16 cellular contexts compared by ENCODE assay signal in genomic region chrX:72270316-72270866, GRCh38. TPM values are rescaled to one million over a fixed set of nuclear protein-coding genes. Genes with fewer than 3 reads are reported as not detected.
A peak's percentile ranks its signal among the peaks of the same experiment; 100 is the strongest.
DNase-seq lines count a peak whose midpoint lies in the region; ATAC-seq, FAIRE-seq and TF ChIP-seq lines count a peak whose summit lies in the region.
"Had no signal": no experiment of that assay in that cellular context is flagged by ENCODE, and none has a peak within 500 bp of the region (broad histone marks: within the 10 kb centered on the region; RNA-seq: fewer than 3 reads in every experiment).

No MANE protein-coding gene starts in this region.

- dilution Hi-C loops in keratinocyte (cut with MboI; ENCODE audit: extremely low pct_ligation_motif_present, low sequenced_read_pairs) = no loop called here

- peaks cover 44 to 49% (median 49%) of the 10 kb centered on the region in 3 donors for H3K4me1 Mint-ChIP-seq in CD8-positive, alpha-beta memory T cell
- H3K4me1 Mint-ChIP-seq in activated naive CD8-positive, alpha-beta T cell (ENCODE audit: low read depth) = peaks cover 41% of the 10 kb centered on the region

- H4K20me1 ChIP-seq in keratinocyte (ENCODE audit: control insufficient read depth, extremely low read depth, insufficient read depth, low read length) = peaks cover 52% of the 10 kb centered on the region

- peaks cover 4% of the 10 kb centered on the region for H3K9me1 ChIP-seq in keratinocyte (ENCODE audit: control insufficient read depth, extremely low read depth, insufficient read depth, low read length)

- H2BK5ac ChIP-seq in neuronal stem cell (ENCODE audit: low read length) = no peak overlapping the region

- WGBS in neuronal stem cell (ENCODE audit: extremely low coverage in 2 of 2, insufficient read length in 2 of 2, insufficient replicate concordance in 1 of 2), 2 donors = no CpG with 5 or more reads among the region's 5 CpGs

- H2AFZ ChIP-seq in keratinocyte (ENCODE audit: control insufficient read depth, low read length) (no peak overlapping the region), neuronal stem cell (ENCODE audit: low read length) (no peak overlapping the region)

- POLR2A ChIA-PET in CD8-positive, alpha-beta memory T cell (lab: Charles Lee) = interaction anchor here (0.6 kb wide), 1 partner anchor 22 kb away, joined by 6 read pairs; no protein-coding TSS in a partner anchor

- no peaks in the 10 kb centered on the region for H3K27me3 ChIP-seq in CD8-positive, alpha-beta memory T cell (ENCODE audit: insufficient read depth, low read length, poor library complexity, severe bottlenecking)
- H3K27me3 ChIP-seq in keratinocyte (ENCODE audit: control insufficient read depth, extremely low read depth, insufficient read depth, low read length) (no peaks in the 10 kb centered on the region), neuronal stem cell (ENCODE audit: control insufficient read depth in 3 of 3, insufficient read depth in 3 of 3, low read depth in 1 of 3, low read length in 3 of 3) (no peaks in the 10 kb centered on the region)
- H3K27me3 ChIP-seq: vagina had no signal

- FAIRE-seq in HTR-8/SVneo (lab: Jason Lieb, UNC) = peak; percentile 16
- FAIRE-seq in keratinocyte (lab: Jason Lieb, UNC) = no peak
- FAIRE-seq: GM19239 had no signal

- no peak overlapping the region for H3K4ac ChIP-seq in neuronal stem cell (ENCODE audit: low read length)

- peaks cover 24 to 75% (median 52%) of the 10 kb centered on the region in 3 donors for H3K36me3 Mint-ChIP-seq in CD8-positive, alpha-beta memory T cell
- H3K36me3 Mint-ChIP-seq in activated naive CD8-positive, alpha-beta T cell = peaks cover 24% of the 10 kb centered on the region

- H3K79me1 ChIP-seq in neuronal stem cell (ENCODE audit: low read depth, low read length) = peaks cover 4% of the 10 kb centered on the region

- peaks cover 24% of the 10 kb centered on the region for H3K4me1 ChIP-seq in CD8-positive, alpha-beta memory T cell (ENCODE audit: insufficient read depth, low read length)
- H3K4me1 ChIP-seq in keratinocyte (ENCODE audit: control insufficient read depth, extremely low read depth, insufficient read depth, low read length) (peaks cover 57% of the 10 kb centered on the region), neuronal stem cell (ENCODE audit: control insufficient read depth in 2 of 2, insufficient read depth in 1 of 2, low read depth in 1 of 2, low read length in 2 of 2) (peaks cover 3 to 4% of the 10 kb centered on the region in 2 donors)

- H4K91ac ChIP-seq in neuronal stem cell (ENCODE audit: low read depth, low read length, poor library complexity) = no peak overlapping the region

- peaks cover 38% of the 10 kb centered on the region for H3K36me3 ChIP-seq in CD8-positive, alpha-beta memory T cell (ENCODE audit: insufficient read depth, low read length)
- H3K36me3 ChIP-seq in keratinocyte (ENCODE audit: control insufficient read depth in 2 of 2, extremely low read depth in 1 of 2, insufficient read depth in 2 of 2, low read length in 2 of 2) (peaks cover 43 to 64% of the 10 kb centered on the region in 2 experiments), neuronal stem cell (replicated peaks in 1 of 2; ENCODE audit: control insufficient read depth in 2 of 2, insufficient read depth in 2 of 2, low read length in 2 of 2) (peaks cover 40 to 89% of the 10 kb centered on the region in 2 donors)

- no peak overlapping the region for H3K9ac ChIP-seq in keratinocyte (ENCODE audit: control insufficient read depth, extremely low read depth, insufficient read depth, low read length)
- no peak overlapping the region for H3K9ac ChIP-seq in neuronal stem cell (ENCODE audit: low read depth, low read length, poor library complexity)

- H3K23ac ChIP-seq in neuronal stem cell (ENCODE audit: low read depth, low read length, poor library complexity) = no peak overlapping the region

- peak overlapping the region in 5 of 8 donors; percentile 7 to 75 (median 45) for H3K27ac Mint-ChIP-seq in CD8-positive, alpha-beta memory T cell
- H3K27ac Mint-ChIP-seq in activated naive CD8-positive, alpha-beta T cell = peak overlapping the region; percentile 72

- H3K18ac ChIP-seq in neuronal stem cell (ENCODE audit: low read length) = no peak overlapping the region

- TF ChIP-seq CTCF in keratinocyte (optimal IDR thresholded peaks at IDR 0.05 in 1 of 3, IDR thresholded peaks at IDR 0.05 in 1 of 3, conservative IDR thresholded peaks at IDR 0.05 in 1 of 3; ENCODE audit: extremely low read depth in 1 of 3, insufficient read depth in 2 of 3, low read length in 3 of 3) = no peak

- peak overlapping the region; percentile 12 for H3K4me2 ChIP-seq in keratinocyte (ENCODE audit: control insufficient read depth, extremely low read depth, insufficient read depth, low read depth, low read length)
- H3K4me2 ChIP-seq in neuronal stem cell (ENCODE audit: insufficient read depth, low read length, poor library complexity, severe bottlenecking) = no peak overlapping the region

- H3K27ac ChIP-seq in CD8-positive, alpha-beta memory T cell (ENCODE audit: low read depth, low read length) = no peak overlapping the region
- H3K27ac ChIP-seq in keratinocyte (ENCODE audit: control insufficient read depth, insufficient read depth, low read length) (no peak overlapping the region), neuronal stem cell (replicated peaks; ENCODE audit: low read length) (no peak overlapping the region)
- H3K27ac ChIP-seq: vagina had no signal

- no peak overlapping the region for H2BK12ac ChIP-seq in neuronal stem cell (ENCODE audit: low read length)

- no peak overlapping the region for H3K4me3 ChIP-seq in CD8-positive, alpha-beta memory T cell (ENCODE audit: low read length)
- H3K4me3 ChIP-seq in keratinocyte (ENCODE audit: control insufficient read depth in 2 of 3, extremely low read depth in 1 of 3, insufficient read depth in 2 of 3, low read depth in 1 of 3, low read length in 3 of 3) (no peak overlapping the region), neuronal stem cell (ENCODE audit: low read length in 2 of 2) (no peak overlapping the region)
- H3K4me3 ChIP-seq: vagina had no signal

- H3K4me3 Mint-ChIP-seq in CD8-positive, alpha-beta memory T cell = no peak overlapping the region
- peak overlapping the region; percentile 1 for H3K4me3 Mint-ChIP-seq in activated naive CD8-positive, alpha-beta T cell
- H3K4me3 Mint-ChIP-seq: CD4-positive, alpha-beta memory T cell; naive thymus-derived CD4-positive, alpha-beta T cell had no signal

- no peak overlapping the region for H2BK15ac ChIP-seq in neuronal stem cell (ENCODE audit: low read length)

- CTCF ChIA-PET in CD8-positive, alpha-beta memory T cell (lab: Charles Lee) = interaction anchor here (0.9 kb wide), 1 partner anchor 40 kb away, joined by 3 read pairs; no protein-coding TSS in a partner anchor

- no peak for DNase-seq in CD8-positive, alpha-beta memory T cell
- DNase-seq in HTR-8/SVneo (ENCODE audit: insufficient read length, low spot score) = no peak
- no peak for DNase-seq in keratinocyte (ENCODE audit: low read depth, low spot score)
- no peak for DNase-seq in islet precursor cell
- no peak for DNase-seq in neuronal stem cell (ENCODE audit: low spot score)
- DNase-seq: activated CD4-positive, CD25-positive, alpha-beta regulatory T cell; naive thymus-derived CD4-positive, alpha-beta T cell; NCI-H1048; stimulated activated naive CD4-positive, alpha-beta T cell had no signal

- no peaks in the 10 kb centered on the region for H3K9me3 Mint-ChIP-seq in CD8-positive, alpha-beta memory T cell
- H3K9me3 Mint-ChIP-seq in activated naive CD8-positive, alpha-beta T cell (ENCODE audit: low read depth) = no peaks in the 10 kb centered on the region
- H3K9me3 Mint-ChIP-seq: CD4-positive, alpha-beta memory T cell; naive thymus-derived CD4-positive, alpha-beta T cell had no signal

- H4K8ac ChIP-seq in neuronal stem cell (ENCODE audit: low read depth, low read length) = no peak overlapping the region

- no peak overlapping the region for H2BK120ac ChIP-seq in neuronal stem cell (ENCODE audit: low read depth, low read length)

- H3K27me3 Mint-ChIP-seq in CD8-positive, alpha-beta memory T cell = peaks cover 0 to 1% of the 10 kb centered on the region in 2 donors
- no peaks in the 10 kb centered on the region for H3K27me3 Mint-ChIP-seq in activated naive CD8-positive, alpha-beta T cell
- H3K27me3 Mint-ChIP-seq: CD4-positive, alpha-beta memory T cell; naive thymus-derived CD4-positive, alpha-beta T cell had no signal

- H3K14ac ChIP-seq in neuronal stem cell (ENCODE audit: low read length) = no peak overlapping the region

- H2AK5ac ChIP-seq in neuronal stem cell (ENCODE audit: low read depth, low read length) = no peak overlapping the region

- ATAC-seq in HG02938 (IDR thresholded peaks at IDR 0.05; ENCODE audit: unreplicated experiment) (no peak), HG03039 (IDR thresholded peaks at IDR 0.05; ENCODE audit: unreplicated experiment) (no peak)
- ATAC-seq: naive thymus-derived CD4-positive, alpha-beta T cell had no signal

- H3K79me2 ChIP-seq in keratinocyte (ENCODE audit: control insufficient read depth, insufficient read depth, low read length) = peaks cover 23% of the 10 kb centered on the region

- no peaks in the 10 kb centered on the region for H3K9me3 ChIP-seq in CD8-positive, alpha-beta memory T cell (ENCODE audit: low read length)
- H3K9me3 ChIP-seq in keratinocyte (ENCODE audit: control insufficient read depth, low read depth, low read length) (no peaks in the 10 kb centered on the region), neuronal stem cell (replicated peaks in 1 of 2; ENCODE audit: control insufficient read depth in 2 of 2, insufficient read depth in 1 of 2, low read depth in 1 of 2, low read length in 2 of 2) (no peaks in the 10 kb centered on the region)
- H3K9me3 ChIP-seq: vagina had no signal

RNA-seq across cellular contexts. Expression of gene RPS4X, which starts 6.7 kb away (rescaled TPM):
- total RNA-seq in CD8-positive, alpha-beta memory T cell = 1,000 to 10,000 TPM; 1,253 to 1,306 TPM
- polyA plus RNA-seq in CD8-positive, alpha-beta memory T cell = 798 TPM
- 1,925 to 2,606 TPM (median 2,174 TPM) in 3 replicates for polyA plus RNA-seq in keratinocyte
- 1,744 TPM for polyA plus RNA-seq in keratinocyte (2011; ENCODE audit: low read depth)
- 2,212 and 2,787 TPM in 2 replicates for polyA plus RNA-seq in keratinocyte (2011; cell fraction: cytosol; rRNA removed)
- polyA plus RNA-seq in keratinocyte (2011; cell fraction: nucleus; rRNA removed) = 662 and 946 TPM in 2 replicates
- polyA plus RNA-seq in keratinocyte (2012; ENCODE audit: low replicate concordance) = 1,725 and 2,475 TPM in 2 replicates
- 512 to 1,513 TPM (median 1,408 TPM) in 3 replicates for polyA minus RNA-seq in keratinocyte
- 1,622 TPM for polyA minus RNA-seq in keratinocyte (2011; cell fraction: cytosol; rRNA and poly(A)+ RNA removed)
- polyA minus RNA-seq in keratinocyte (2011; cell fraction: nucleus; rRNA and poly(A)+ RNA removed) = 148 and 256 TPM in 2 replicates
- polyA plus RNA-seq in neuronal stem cell (2013, experiment 1 of 2) = 1,442 TPM
- polyA plus RNA-seq in neuronal stem cell (2013, experiment 2 of 2) = 1,420 TPM

RNA-seq across cellular contexts. Expression of gene ERCC6L, which starts 31.6 kb away (rescaled TPM):
- total RNA-seq in CD8-positive, alpha-beta memory T cell = 10 to 100 TPM in 1 of 2 experiments, 1 to 10 TPM in 1; 9.7 to 10.2 TPM
- 0.43 TPM for polyA plus RNA-seq in CD8-positive, alpha-beta memory T cell
- polyA plus RNA-seq in keratinocyte = 0.52 to 4.1 TPM (median 3.4 TPM) in 3 replicates
- polyA plus RNA-seq in keratinocyte (2011; ENCODE audit: low read depth) = 0.06 TPM
- polyA plus RNA-seq in keratinocyte (2011; cell fraction: cytosol; rRNA removed) = 0.65 and 1.2 TPM in 2 replicates
- 0.87 and 1.1 TPM in 2 replicates for polyA plus RNA-seq in keratinocyte (2011; cell fraction: nucleus; rRNA removed)
- polyA plus RNA-seq in keratinocyte (2012; ENCODE audit: low replicate concordance) = 0.14 and 3.7 TPM in 2 replicates
- polyA minus RNA-seq in keratinocyte = 0.36 to 5.1 TPM (median 0.49 TPM) in 3 replicates
- 1.5 TPM for polyA minus RNA-seq in keratinocyte (2011; cell fraction: cytosol; rRNA and poly(A)+ RNA removed)
- polyA minus RNA-seq in keratinocyte (2011; cell fraction: nucleus; rRNA and poly(A)+ RNA removed) = 0.74 and 1.6 TPM in 2 replicates
- 7.9 TPM for polyA plus RNA-seq in neuronal stem cell (2013, experiment 1 of 2)
- polyA plus RNA-seq in neuronal stem cell (2013, experiment 2 of 2) = 7.9 TPM

RNA-seq across cellular contexts. Expression of gene CITED1, which starts 35.3 kb away (rescaled TPM):
- total RNA-seq in CD8-positive, alpha-beta memory T cell = not detected
- polyA plus RNA-seq in CD8-positive, alpha-beta memory T cell = not detected
- 0.25 to 0.30 TPM in 2 of 3 replicates, not detected in the other for polyA plus RNA-seq in keratinocyte
- polyA plus RNA-seq in keratinocyte (2011; ENCODE audit: low read depth) = not detected
- polyA plus RNA-seq in keratinocyte (2011; cell fraction: cytosol; rRNA removed) = not detected in 2 replicates
- polyA plus RNA-seq in keratinocyte (2011; cell fraction: nucleus; rRNA removed) = 0.60 TPM in 1 of 2 replicates, not detected in the other
- 0.24 and 0.37 TPM in 2 replicates for polyA plus RNA-seq in keratinocyte (2012; ENCODE audit: low replicate concordance)
- 0.80 TPM in 1 of 3 replicates, not detected in the others for polyA minus RNA-seq in keratinocyte
- polyA minus RNA-seq in keratinocyte (2011; cell fraction: cytosol; rRNA and poly(A)+ RNA removed) = not detected
- polyA minus RNA-seq in keratinocyte (2011; cell fraction: nucleus; rRNA and poly(A)+ RNA removed) = not detected in 2 replicates
- polyA plus RNA-seq in neuronal stem cell (2013, experiment 1 of 2) = 4.0 TPM
- polyA plus RNA-seq in neuronal stem cell (2013, experiment 2 of 2) = 3.6 TPM
- total RNA-seq: CD4-positive, alpha-beta memory T cell; renal cortical epithelial cell had no signal
- polyA plus RNA-seq: naive thymus-derived CD4-positive, alpha-beta T cell had no signal
